In genomic region chr11:65954771-65955170, GRCh38 we compare ENCODE assay signal across 35 cellular contexts. TPM values are rescaled to one million over a fixed set of nuclear protein-coding genes. Genes with fewer than 3 reads are reported as not detected.
"Had no signal": no experiment of that assay in that cellular context is flagged by ENCODE, and none has a peak within 500 bp of the region (broad histone marks: within the 10 kb centered on the region; RNA-seq: fewer than 3 reads in every experiment).

No MANE protein-coding gene starts in this region.

- H3K4me2 ChIP-seq: hepatocyte had no signal

- H3K9me3 Mint-ChIP-seq: activated CD4-positive, alpha-beta memory T cell treated with anti-CD3 and anti-CD28 coated beads, Interleukin-2, amount 10 ng/mL, durations not matched to agents 7 days and 5 days; activated CD4-positive, alpha-beta T cell treated with anti-CD3 and anti-CD28 coated beads, Interleukin-2, amount 10 ng/mL, durations not matched to agents 24 days and 14 days; activated naive CD4-positive, alpha-beta T cell treated with anti-CD3 and anti-CD28 coated beads, Interleukin-2, amount 10 ng/mL, durations not matched to agents 7 days and 5 days; activated naive CD8-positive, alpha-beta T cell treated with anti-CD3 and anti-CD28 coated beads, Interleukin-2, amount 10 ng/mL, durations not matched to agents 7 days and 5 days; activated T-cell treated with anti-CD3 and anti-CD28 coated beads, Interleukin-2, amount 50 U/mL, for 24 hours; dendritic cell treated with granulocyte-macrophage colony-stimulating factor and Interleukin-4, amounts not matched to agents 40 ng/mL and 50 ng/mL, for 4 days; naive thymus-derived CD4-positive, alpha-beta T cell; stimulated activated effector memory CD8-positive, alpha-beta T cell treated with anti-CD3 and anti-CD28 coated beads, Interleukin-12 subunit alpha, Interleukin-12 subunit beta, amount 100 ng/mL, for 72 hours; stimulated activated naive CD8-positive, alpha-beta T cell treated with anti-CD3 and anti-CD28 coated beads, Interleukin-15, Interleukin-2, amounts not matched to agents 100 ng/mL and 50 ng/mL, for 24 hours; T-helper 2 cell treated with Interferon-gamma antibody and Interleukin-4, amounts not matched to agents 5 μg/mL and 100 μg/mL, for 36 hours had no signal

- H2AFZ ChIP-seq: hepatocyte, parathyroid adenoma had no signal

- H3K4me1 ChIP-seq: parathyroid adenoma, psoas muscle, sigmoid colon had no signal

- DNase-seq: activated CD4-positive, alpha-beta memory T cell treated with anti-CD3 and anti-CD28 coated beads, Interleukin-2, amount 10 ng/mL, durations not matched to agents 7 days and 5 days; activated CD4-positive, alpha-beta T cell treated with anti-CD3 and anti-CD28 coated beads, Interleukin-2, amount 10 ng/mL, durations not matched to agents 24 days and 14 days; activated CD4-positive, CD25-positive, alpha-beta regulatory T cell treated with anti-CD3 and anti-CD28 coated beads, Interleukin-2, amount 50 U/mL, for 72 hours; activated CD8-positive, alpha-beta memory T cell treated with anti-CD3 and anti-CD28 coated beads, Interleukin-2, amount 50 U/mL, for 48 hours; activated gamma-delta T cell; activated naive CD4-positive, alpha-beta T cell treated with anti-CD3 and anti-CD28 coated beads, Interleukin-2, amount 10 ng/mL, durations not matched to agents 7 days and 5 days; activated naive CD8-positive, alpha-beta T cell treated with anti-CD3 and anti-CD28 coated beads, Interleukin-2, amount 10 ng/mL, durations not matched to agents 7 days and 5 days; activated T-cell treated with anti-CD3 and anti-CD28 coated beads, Interleukin-2, amount 50 U/mL, for 24 hours; brain microvascular endothelial cell; central memory CD4-positive, alpha-beta T cell; esophagus squamous epithelium; islet precursor cell; left cardiac atrium; midbrain; naive thymus-derived CD4-positive, alpha-beta T cell; nucleus accumbens; psoas muscle; sigmoid colon; small intestine; stimulated activated CD4-positive, alpha-beta T cell treated with anti-CD3 and anti-CD28 coated beads, Interleukin-4, amount 100 ng/mL, for 24 hours; T-helper 1 cell had no signal

- ATAC-seq: left cardiac atrium; naive thymus-derived CD4-positive, alpha-beta T cell; psoas muscle; stimulated activated effector memory CD8-positive, alpha-beta T cell treated with anti-CD3 and anti-CD28 coated beads, Interleukin-12 subunit alpha, Interleukin-12 subunit beta, amount 100 ng/mL, for 72 hours had no signal

- H3K36me3 ChIP-seq: brain microvascular endothelial cell, esophagus squamous epithelium, sigmoid colon, thoracic aorta had no signal

- H3K27me3 ChIP-seq: brain microvascular endothelial cell, hepatocyte had no signal

- H3K79me2 ChIP-seq: hepatocyte, parathyroid adenoma had no signal

- H3K27me3 Mint-ChIP-seq: activated T-cell treated with anti-CD3 and anti-CD28 coated beads, Interleukin-2, amount 50 U/mL, for 24 hours; stimulated activated naive CD8-positive, alpha-beta T cell treated with anti-CD3 and anti-CD28 coated beads, Interleukin-15, Interleukin-2, amounts not matched to agents 100 ng/mL and 50 ng/mL, for 24 hours had no signal

- H3K9ac ChIP-seq: parathyroid adenoma had no signal

- H3K36me3 Mint-ChIP-seq: activated naive CD8-positive, alpha-beta T cell treated with anti-CD3 and anti-CD28 coated beads, Interleukin-2, amount 10 ng/mL, durations not matched to agents 7 days and 5 days; naive thymus-derived CD4-positive, alpha-beta T cell; stimulated activated effector memory CD8-positive, alpha-beta T cell treated with anti-CD3 and anti-CD28 coated beads, Interleukin-12 subunit alpha, Interleukin-12 subunit beta, amount 100 ng/mL, for 72 hours had no signal

- H3K27ac ChIP-seq: brain microvascular endothelial cell, epithelial cell of prostate, esophagus squamous epithelium, hepatocyte, parathyroid adenoma, psoas muscle, sigmoid colon, thoracic aorta, VCaP had no signal

- H3K9me3 ChIP-seq: esophagus squamous epithelium, psoas muscle, sigmoid colon, thoracic aorta had no signal

- FAIRE-seq: astrocyte, frontal cortex, small intestine, urothelium cell line had no signal

- H3K4me3 Mint-ChIP-seq: activated CD4-positive, alpha-beta memory T cell treated with anti-CD3 and anti-CD28 coated beads, Interleukin-2, amount 10 ng/mL, durations not matched to agents 7 days and 5 days; activated CD4-positive, alpha-beta T cell treated with anti-CD3 and anti-CD28 coated beads, Interleukin-2, amount 10 ng/mL, durations not matched to agents 24 days and 14 days; activated naive CD4-positive, alpha-beta T cell treated with anti-CD3 and anti-CD28 coated beads, Interleukin-2, amount 10 ng/mL, durations not matched to agents 7 days and 5 days; activated naive CD8-positive, alpha-beta T cell treated with anti-CD3 and anti-CD28 coated beads, Interleukin-2, amount 10 ng/mL, durations not matched to agents 7 days and 5 days; activated T-cell treated with anti-CD3 and anti-CD28 coated beads, Interleukin-2, amount 50 U/mL, for 24 hours; dendritic cell treated with granulocyte-macrophage colony-stimulating factor and Interleukin-4, amounts not matched to agents 40 ng/mL and 50 ng/mL, for 4 days; naive thymus-derived CD4-positive, alpha-beta T cell; stimulated activated effector memory CD8-positive, alpha-beta T cell treated with anti-CD3 and anti-CD28 coated beads, Interleukin-12 subunit alpha, Interleukin-12 subunit beta, amount 100 ng/mL, for 72 hours; stimulated activated naive CD8-positive, alpha-beta T cell treated with anti-CD3 and anti-CD28 coated beads, Interleukin-15, Interleukin-2, amounts not matched to agents 100 ng/mL and 50 ng/mL, for 24 hours; T-helper 2 cell treated with Interferon-gamma antibody and Interleukin-4, amounts not matched to agents 5 μg/mL and 100 μg/mL, for 36 hours had no signal

- H3K4me3 ChIP-seq: esophagus squamous epithelium, hepatocyte, psoas muscle, sigmoid colon, thoracic aorta had no signal

- H3K27ac Mint-ChIP-seq: activated CD4-positive, alpha-beta memory T cell treated with anti-CD3 and anti-CD28 coated beads, Interleukin-2, amount 10 ng/mL, durations not matched to agents 7 days and 5 days; activated CD4-positive, alpha-beta T cell treated with anti-CD3 and anti-CD28 coated beads, Interleukin-2, amount 10 ng/mL, durations not matched to agents 24 days and 14 days; activated naive CD4-positive, alpha-beta T cell treated with anti-CD3 and anti-CD28 coated beads, Interleukin-2, amount 10 ng/mL, durations not matched to agents 7 days and 5 days; activated naive CD8-positive, alpha-beta T cell treated with anti-CD3 and anti-CD28 coated beads, Interleukin-2, amount 10 ng/mL, durations not matched to agents 7 days and 5 days; activated T-cell treated with anti-CD3 and anti-CD28 coated beads, Interleukin-2, amount 50 U/mL, for 24 hours; dendritic cell treated with granulocyte-macrophage colony-stimulating factor and Interleukin-4, amounts not matched to agents 40 ng/mL and 50 ng/mL, for 4 days; stimulated activated effector memory CD8-positive, alpha-beta T cell treated with anti-CD3 and anti-CD28 coated beads, Interleukin-12 subunit alpha, Interleukin-12 subunit beta, amount 100 ng/mL, for 72 hours; stimulated activated naive CD8-positive, alpha-beta T cell treated with anti-CD3 and anti-CD28 coated beads, Interleukin-15, Interleukin-2, amounts not matched to agents 100 ng/mL and 50 ng/mL, for 24 hours; T-helper 2 cell treated with Interferon-gamma antibody and Interleukin-4, amounts not matched to agents 5 μg/mL and 100 μg/mL, for 36 hours had no signal

RNA-seq across cellular contexts. Expression of gene TSGA10IP, which starts 9.5 kb away (rescaled TPM):
- total RNA-seq: activated CD4-positive, alpha-beta memory T cell treated with anti-CD3 and anti-CD28 coated beads, Interleukin-2, amount 10 ng/mL, durations not matched to agents 7 days and 5 days; activated CD4-positive, alpha-beta T cell treated with anti-CD3 and anti-CD28 coated beads, Interleukin-2, amount 10 ng/mL, durations not matched to agents 24 days and 14 days; activated naive CD8-positive, alpha-beta T cell treated with anti-CD3 and anti-CD28 coated beads, Interleukin-2, amount 10 ng/mL, durations not matched to agents 7 days and 5 days; astrocyte; esophagus squamous epithelium; frontal cortex; hepatocyte; left cardiac atrium; liver; psoas muscle; subcutaneous adipose tissue; thoracic aorta had no signal
- polyA plus RNA-seq: hepatocyte; naive thymus-derived CD4-positive, alpha-beta T cell; psoas muscle; sigmoid colon; small intestine had no signal
